1 cellular context compared by ENCODE assay signal in the genomic region with DNA sequence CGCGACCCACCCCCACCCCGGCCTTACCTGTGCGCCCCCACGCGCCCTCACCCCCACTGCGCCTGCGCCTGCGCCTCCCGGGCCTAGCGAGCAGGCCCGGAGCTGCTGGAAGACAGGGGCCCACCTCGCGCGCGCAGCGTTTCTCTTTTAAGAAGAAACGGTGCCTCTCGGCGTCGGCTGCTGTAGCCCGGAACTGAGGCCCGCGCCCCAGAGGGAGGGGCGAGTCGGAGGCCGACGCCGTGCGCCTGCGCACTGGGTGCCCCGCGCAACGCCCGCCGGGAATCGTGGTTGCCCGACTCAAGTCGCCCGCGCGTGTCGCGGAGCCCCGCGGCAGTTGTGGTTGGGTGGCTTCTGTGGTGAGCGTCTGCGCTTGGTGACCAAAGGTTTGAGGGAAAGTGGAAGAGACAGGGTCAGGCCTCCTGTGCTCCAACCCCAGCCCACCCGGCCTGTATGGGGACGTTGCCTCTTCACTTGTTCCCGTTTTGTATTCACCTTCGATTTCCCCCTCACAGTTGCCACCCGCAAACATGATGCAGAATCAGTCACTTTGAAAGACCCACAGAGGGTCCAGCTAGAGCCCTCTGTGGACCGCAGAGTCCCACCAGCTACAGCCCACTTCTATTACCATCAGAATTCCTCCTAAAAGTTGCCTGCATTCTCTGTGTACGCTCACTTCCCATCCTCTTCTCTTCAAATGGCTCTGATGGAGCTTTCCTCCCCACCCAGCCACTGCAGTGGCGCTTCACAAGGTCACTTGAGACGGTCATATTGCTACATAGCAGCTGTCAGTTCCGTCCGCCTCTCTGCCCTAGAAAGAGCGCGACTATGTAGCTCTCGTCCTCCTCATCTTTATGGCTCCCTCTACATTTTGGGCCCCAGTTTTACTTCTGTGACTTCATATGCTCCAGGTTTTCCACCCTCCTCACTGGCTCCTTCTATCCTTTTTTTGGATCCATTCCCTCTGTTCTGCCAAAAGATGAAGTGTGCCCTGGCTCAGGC.
TF ChIP-seq lines count a peak whose summit lies in the region.

A gene with protein sequence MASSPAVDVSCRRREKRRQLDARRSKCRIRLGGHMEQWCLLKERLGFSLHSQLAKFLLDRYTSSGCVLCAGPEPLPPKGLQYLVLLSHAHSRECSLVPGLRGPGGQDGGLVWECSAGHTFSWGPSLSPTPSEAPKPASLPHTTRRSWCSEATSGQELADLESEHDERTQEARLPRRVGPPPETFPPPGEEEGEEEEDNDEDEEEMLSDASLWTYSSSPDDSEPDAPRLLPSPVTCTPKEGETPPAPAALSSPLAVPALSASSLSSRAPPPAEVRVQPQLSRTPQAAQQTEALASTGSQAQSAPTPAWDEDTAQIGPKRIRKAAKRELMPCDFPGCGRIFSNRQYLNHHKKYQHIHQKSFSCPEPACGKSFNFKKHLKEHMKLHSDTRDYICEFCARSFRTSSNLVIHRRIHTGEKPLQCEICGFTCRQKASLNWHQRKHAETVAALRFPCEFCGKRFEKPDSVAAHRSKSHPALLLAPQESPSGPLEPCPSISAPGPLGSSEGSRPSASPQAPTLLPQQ (minus strand): TSS at position 195 of the 999 bp plus-strand sequence. CDS start 776 bp downstream, outside the sequence.

TF ChIP-seq in WTC11, 78 proteins besides CTCF, POLR2A, EP300 and RAD21 (continued from another document):
- TF ChIP-seq TEAD1 (CRISPR knock-in tag; IDR thresholded peaks at IDR 0.05) (peak; percentile 80; the same call in 1 of the 2 replicates), SOX15 (CRISPR knock-in tag; IDR thresholded peaks at IDR 0.05) (no peak), KAT7 (CRISPR knock-in tag; IDR thresholded peaks at IDR 0.05; ENCODE audit: borderline replicate concordance) (0 out of 2 replicates have a peak, but pooled peaks have one; percentile 46), GABPB1 (CRISPR knock-in tag; IDR thresholded peaks at IDR 0.05) (peak; percentile 54; the same call in 1 of the 2 replicates)
- TF ChIP-seq, protein P1, sequence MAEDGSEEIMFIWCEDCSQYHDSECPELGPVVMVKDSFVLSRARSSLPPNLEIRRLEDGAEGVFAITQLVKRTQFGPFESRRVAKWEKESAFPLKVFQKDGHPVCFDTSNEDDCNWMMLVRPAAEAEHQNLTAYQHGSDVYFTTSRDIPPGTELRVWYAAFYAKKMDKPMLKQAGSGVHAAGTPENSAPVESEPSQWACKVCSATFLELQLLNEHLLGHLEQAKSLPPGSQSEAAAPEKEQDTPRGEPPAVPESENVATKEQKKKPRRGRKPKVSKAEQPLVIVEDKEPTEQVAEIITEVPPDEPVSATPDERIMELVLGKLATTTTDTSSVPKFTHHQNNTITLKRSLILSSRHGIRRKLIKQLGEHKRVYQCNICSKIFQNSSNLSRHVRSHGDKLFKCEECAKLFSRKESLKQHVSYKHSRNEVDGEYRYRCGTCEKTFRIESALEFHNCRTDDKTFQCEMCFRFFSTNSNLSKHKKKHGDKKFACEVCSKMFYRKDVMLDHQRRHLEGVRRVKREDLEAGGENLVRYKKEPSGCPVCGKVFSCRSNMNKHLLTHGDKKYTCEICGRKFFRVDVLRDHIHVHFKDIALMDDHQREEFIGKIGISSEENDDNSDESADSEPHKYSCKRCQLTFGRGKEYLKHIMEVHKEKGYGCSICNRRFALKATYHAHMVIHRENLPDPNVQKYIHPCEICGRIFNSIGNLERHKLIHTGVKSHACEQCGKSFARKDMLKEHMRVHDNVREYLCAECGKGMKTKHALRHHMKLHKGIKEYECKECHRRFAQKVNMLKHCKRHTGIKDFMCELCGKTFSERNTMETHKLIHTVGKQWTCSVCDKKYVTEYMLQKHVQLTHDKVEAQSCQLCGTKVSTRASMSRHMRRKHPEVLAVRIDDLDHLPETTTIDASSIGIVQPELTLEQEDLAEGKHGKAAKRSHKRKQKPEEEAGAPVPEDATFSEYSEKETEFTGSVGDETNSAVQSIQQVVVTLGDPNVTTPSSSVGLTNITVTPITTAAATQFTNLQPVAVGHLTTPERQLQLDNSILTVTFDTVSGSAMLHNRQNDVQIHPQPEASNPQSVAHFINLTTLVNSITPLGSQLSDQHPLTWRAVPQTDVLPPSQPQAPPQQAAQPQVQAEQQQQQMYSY (CRISPR knock-in tag; IDR thresholded peaks at IDR 0.05), result peak; percentile 83
